8 cellular contexts compared by ENCODE assay signal in genomic region chr5:92641031-92641962, GRCh38.
A peak's percentile ranks its signal among the peaks of the same experiment; 100 is the strongest.
DNase-seq lines count a peak whose midpoint lies in the region; ATAC-seq and TF ChIP-seq lines count a peak whose summit lies in the region.

No MANE protein-coding gene starts in this region.

- POLR2A ChIA-PET in AG04449 (lab: Yijun Ruan, JAX), result no interaction called here

- TF ChIP-seq CTCF in AG04449 (IDR thresholded peaks at IDR 0.05; ENCODE audit: insufficient read depth, low read length, missing control alignments), result no peak

- intact Hi-C loops in left colon (cut with DNase I, micrococcal nuclease), result no loop called here

- ATAC-seq in left colon, result peak; percentile 44
- ATAC-seq in HG02981 (IDR thresholded peaks at IDR 0.05; ENCODE audit: unreplicated experiment), result no peak
- ATAC-seq in GM19467 (IDR thresholded peaks at IDR 0.05; ENCODE audit: unreplicated experiment), result no peak

- DNase-seq in AG04449 (ENCODE audit: low read depth, low spot score) (no peak), M059J (ENCODE audit: low read depth) (peak; percentile 89), adipocyte (ENCODE audit: low read depth) (peak; percentile 73), left colon (no peak), GF-D8 (lab: John Stamatoyannopoulos, UW) (no peak), GM19238 (ENCODE audit: insufficient read length, low spot score) (no peak)

- H3K4me1 ChIP-seq in adipocyte (ENCODE audit: control insufficient read depth, insufficient read depth, low read length), result peaks cover 7% of the 10 kb centered on the region

- H3K36me3 ChIP-seq in adipocyte (ENCODE audit: control insufficient read depth, insufficient read depth, low read length, severe bottlenecking), result no peaks in the 10 kb centered on the region

- H3K9ac ChIP-seq in adipocyte (ENCODE audit: low read length), result peak overlapping the region; percentile 47

- H3K27me3 ChIP-seq in adipocyte (replicated peaks; ENCODE audit: control insufficient read depth, insufficient read depth, low read length), result no peaks in the 10 kb centered on the region

- H3K9me3 ChIP-seq in adipocyte (ENCODE audit: control insufficient read depth, low read length), result no peaks in the 10 kb centered on the region

- CTCF ChIA-PET in AG04449 (lab: Yijun Ruan, JAX), result interaction anchor here (0.6 kb wide), 1 partner anchor 28 kb away, joined by 3 read pairs; no protein-coding TSS in a partner anchor

- peak overlapping the region; percentile 40 for H3K4me3 ChIP-seq in AG04449 (ENCODE audit: low read depth, low read length)
- H3K4me3 ChIP-seq in adipocyte (ENCODE audit: low read length), result peak overlapping the region; percentile 80

Comparison
In these comparisons a context has a peak if more than half of its experiments do, and no peak if none do; other contexts are left out.
1. DNase-seq: peak in M059J (single experiment) and adipocyte (single experiment); none in AG04449 (single experiment), left colon (0 of 2), GF-D8 (single experiment) and GM19238 (single experiment).